ENCODE assay signal across 17 cellular contexts in the genomic region with DNA sequence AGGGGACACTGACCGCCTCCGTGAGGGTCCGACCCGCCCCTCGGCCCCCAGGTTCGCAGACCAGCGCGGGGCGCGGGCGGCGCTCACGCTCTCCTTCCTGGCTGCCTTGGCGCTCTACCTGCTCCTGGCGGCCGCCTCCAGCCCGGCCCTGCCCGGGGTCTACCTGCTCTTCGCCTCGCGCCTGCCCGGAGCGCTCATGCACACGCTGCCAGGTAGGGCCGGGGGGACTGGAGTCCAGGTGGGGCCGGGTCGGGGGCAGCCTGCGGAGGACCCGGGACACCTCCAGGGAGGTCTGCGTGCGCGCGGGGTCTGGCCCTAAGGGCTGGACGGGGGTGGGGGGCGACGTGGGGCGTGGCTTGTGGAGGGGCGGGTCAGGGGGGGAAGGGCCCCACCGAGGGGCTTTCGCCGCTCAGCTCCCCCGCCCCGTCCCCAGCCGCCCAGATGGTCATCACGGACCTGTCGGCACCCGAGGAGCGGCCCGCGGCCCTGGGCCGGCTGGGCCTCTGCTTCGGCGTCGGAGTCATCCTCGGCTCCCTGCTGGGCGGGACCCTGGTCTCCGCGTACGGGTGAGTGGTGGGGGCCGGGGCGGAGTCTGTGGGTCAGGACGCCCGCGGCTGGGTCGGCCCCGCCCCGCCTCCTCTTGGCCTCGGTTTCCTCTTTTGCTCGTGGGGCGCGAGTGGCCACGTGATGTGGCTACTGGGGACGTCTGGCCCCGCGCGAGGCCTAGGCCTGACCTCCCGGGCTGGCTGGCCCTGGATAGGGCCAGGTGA. TPM values are rescaled to one million over a fixed set of nuclear protein-coding genes. Genes with fewer than 3 reads are reported as not detected.
"Had no signal": no experiment of that assay in that cellular context is flagged by ENCODE, and none has a peak within 500 bp of the region (broad histone marks: within the 10 kb centered on the region; RNA-seq: fewer than 3 reads in every experiment).

No MANE protein-coding gene starts in this region.

- DNase-seq: activated CD4-positive, alpha-beta memory T cell treated with anti-CD3 and anti-CD28 coated beads for 36 hours; activated gamma-delta T cell treated with Interleukin-2 at 50 U/mL for 16 hours; activated naive CD8-positive, alpha-beta T cell treated with anti-CD3 and anti-CD28 coated beads, Interleukin-2, amount 10 ng/mL, durations not matched to agents 7 days and 5 days; activated T-cell treated with anti-CD3 and anti-CD28 coated beads, Interleukin-2, amount 50 U/mL, for 4 hours; anterior cingulate cortex; colonic mucosa; effector CD4-positive, alpha-beta T cell; gastrocnemius medialis; occipital lobe; stimulated activated CD4-positive, alpha-beta T cell treated with anti-CD3 and anti-CD28 coated beads, Interleukin-4, amount 100 ng/mL, for 1 hour; stimulated activated CD8-positive, alpha-beta memory T cell treated with anti-CD3 and anti-CD28 coated beads, Interleukin-4, amount 100 ng/mL, for 48 hours; stomach; thyroid gland; uterus had no signal

- H3K4me1 ChIP-seq: gastrocnemius medialis had no signal

- H3K27ac ChIP-seq: cardiac muscle cell, colonic mucosa, gastrocnemius medialis, thyroid gland, uterus had no signal

- H3K4me3 ChIP-seq: cardiac muscle cell, colonic mucosa, gastrocnemius medialis, thyroid gland had no signal

- H3K27me3 ChIP-seq: colonic mucosa, thyroid gland, uterus had no signal

- H3K9me3 ChIP-seq: colonic mucosa, gastrocnemius medialis, stomach, thyroid gland, uterus had no signal

- ATAC-seq: activated CD4-positive, CD25-positive, alpha-beta regulatory T cell treated with anti-CD3 and anti-CD28 coated beads, Interleukin-2, amount 50 U/mL, for 24 hours; activated T-cell treated with anti-CD3 and anti-CD28 coated beads, Interleukin-2, amount 50 U/mL, for 4 hours; gastrocnemius medialis; natural killer cell treated with Interleukin-12 subunit alpha and Interleukin-12 subunit beta and Interleukin-15 and Interleukin-18, amount 100 ng/mL, for 72 hours had no signal

- H3K36me3 ChIP-seq: cardiac muscle cell, colonic mucosa, gastrocnemius medialis, stomach, thyroid gland, uterus had no signal

RNA-seq across cellular contexts. Expression of a gene that starts 19.9 kb away (rescaled TPM):
- total RNA-seq: occipital lobe had no signal
